ENCODE assay signal across 17 cellular contexts in the genomic region with DNA sequence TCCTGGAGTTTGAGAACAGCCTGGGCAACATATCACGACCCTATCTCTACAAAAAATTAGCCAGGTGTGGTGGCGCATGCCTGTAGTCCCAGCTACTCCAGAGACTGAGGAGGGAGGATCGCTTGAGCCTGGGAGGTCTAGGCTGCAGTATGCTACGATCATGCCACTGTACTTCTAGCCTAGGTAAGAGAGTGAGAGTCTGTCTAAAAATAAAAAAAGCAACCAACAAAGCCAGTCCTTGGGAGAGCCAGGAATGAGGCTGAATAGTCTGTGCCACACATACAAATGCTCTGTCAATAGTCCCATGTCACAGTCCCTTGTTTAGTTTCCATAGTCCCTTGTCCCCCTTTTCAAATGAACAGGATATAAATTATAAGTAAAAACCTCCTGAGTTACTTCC. TPM values are rescaled to one million over a fixed set of nuclear protein-coding genes. Genes with fewer than 3 reads are reported as not detected.
A peak's percentile ranks its signal among the peaks of the same experiment; 100 is the strongest.
DNase-seq lines count a peak whose midpoint lies in the region; ATAC-seq, FAIRE-seq and TF ChIP-seq lines count a peak whose summit lies in the region.
"Had no signal": no experiment of that assay in that cellular context is flagged by ENCODE, and none has a peak within 500 bp of the region (broad histone marks: within the 10 kb centered on the region; RNA-seq: fewer than 3 reads in every experiment).

No MANE protein-coding gene starts in this region.

- CTCF ChIA-PET in HCT116 (lab: Charles Lee) = no interaction called here
- CTCF ChIA-PET in HepG2 (lab: Yijun Ruan, JAX; ENCODE audit: low intra/inter-chr PET ratio, low total read pairs) = no interaction called here

- H3K4me3 ChIP-seq in HCT116 (replicated peaks in 1 of 2; ENCODE audit: low read depth in 1 of 2, low read length in 2 of 2) = no peak overlapping the region
- no peak overlapping the region for H3K4me3 ChIP-seq in HepG2 (replicated peaks in 1 of 3; ENCODE audit: insufficient read depth in 1 of 3, low read depth in 2 of 3, low read length in 3 of 3)
- H3K4me3 ChIP-seq in colonic mucosa = no peak overlapping the region
- H3K4me3 ChIP-seq in mesendoderm (ENCODE audit: low read length) = no peak overlapping the region
- H3K4me3 ChIP-seq: BLaER1 treated with 17β-estradiol and CSF1 and Interleukin-3, amounts not matched to agents 10 nM and 100 nM; GM23338 had no signal

- no peak overlapping the region for H3K4me3 Mint-ChIP-seq in endothelial cell (ENCODE audit: unreplicated experiment)
- H3K4me3 Mint-ChIP-seq: CD4-positive, CD25-positive, alpha-beta regulatory T cell; GM23338 had no signal

- H3K56ac ChIP-seq in mesendoderm (ENCODE audit: low read length) = no peak overlapping the region

- TF ChIP-seq POLR2A in HCT116 (IDR thresholded peaks at IDR 0.05; ENCODE audit: borderline replicate concordance, extremely low read depth, insufficient read depth, insufficient read length) = no peak
- no peak for TF ChIP-seq POLR2A in HepG2 (IDR thresholded peaks at IDR 0.05; ENCODE audit: insufficient read depth in 1 of 2, low read depth in 2 of 2, low read length in 2 of 2)

- TF ChIP-seq CTCF in HCT116 (IDR thresholded peaks at IDR 0.05 in 2 of 3, conservative IDR thresholded peaks at IDR 0.05 in 1 of 3; ENCODE audit: borderline replicate concordance in 1 of 3, insufficient read depth in 1 of 3, low read depth in 2 of 3, low read length in 2 of 3) = no peak
- no peak for TF ChIP-seq CTCF in endothelial cell (IDR thresholded peaks at IDR 0.05; ENCODE audit: unreplicated experiment)
- TF ChIP-seq CTCF in HepG2 (CRISPR knock-in tag; IDR thresholded peaks at IDR 0.05) = no peak
- no peak for TF ChIP-seq CTCF in colonic mucosa (IDR thresholded peaks at IDR 0.05)

- in situ Hi-C loops in HepG2 (cut with HindIII; ENCODE audit: extremely low pct_ligation_motif_present, low pct_unique_long_range_greater_than_20kb) = no loop called here

- H2BK15ac ChIP-seq in mesendoderm (replicated peaks; ENCODE audit: low read depth) = no peak overlapping the region

- no peak overlapping the region for H3K18ac ChIP-seq in mesendoderm (ENCODE audit: low read length)

- POLR2A ChIA-PET in HCT116 (lab: Charles Lee) (no interaction called here), HepG2 (lab: Yijun Ruan, JAX) (no interaction called here)

- H3K27ac ChIP-seq in HCT116 (ENCODE audit: low read depth, low read length) = no peak overlapping the region
- H3K27ac ChIP-seq in HepG2 (ENCODE audit: extremely low read length, insufficient read depth, low read length) = peak overlapping the region; percentile 30
- no peak overlapping the region for H3K27ac ChIP-seq in colonic mucosa
- H3K27ac ChIP-seq in mesendoderm (ENCODE audit: low read depth, low read length) = no peak overlapping the region
- H3K27ac ChIP-seq: BLaER1 treated with 17β-estradiol and CSF1 and Interleukin-3, amounts not matched to agents 10 nM and 100 nM had no signal

- H4K8ac ChIP-seq in mesendoderm (ENCODE audit: low read depth, low read length) = no peak overlapping the region

- peaks cover 9% of the 10 kb centered on the region for H3K27me3 Mint-ChIP-seq in endothelial cell (ENCODE audit: unreplicated experiment)

- H3K27me3 ChIP-seq in HCT116 (ENCODE audit: insufficient read depth, low read length) = no peaks in the 10 kb centered on the region
- H3K27me3 ChIP-seq in HepG2 (ENCODE audit: control insufficient read depth in 1 of 2, insufficient read depth in 2 of 2, low read length in 2 of 2) = no peaks in the 10 kb centered on the region
- no peaks in the 10 kb centered on the region for H3K27me3 ChIP-seq in colonic mucosa
- no peaks in the 10 kb centered on the region for H3K27me3 ChIP-seq in mesendoderm (ENCODE audit: insufficient read depth, low read length, poor library complexity)
- H3K27me3 ChIP-seq: BLaER1 treated with 17β-estradiol and CSF1 and Interleukin-3, amounts not matched to agents 10 nM and 100 nM had no signal

- no peak overlapping the region for H2BK5ac ChIP-seq in mesendoderm (ENCODE audit: low read length)

- H3K4ac ChIP-seq in mesendoderm (ENCODE audit: low read depth, low read length) = no peak overlapping the region

- FAIRE-seq in HepG2 (lab: Jason Lieb, UNC) = no peak

- H3K36me3 ChIP-seq in HCT116 (ENCODE audit: control insufficient read depth in 1 of 2, insufficient read depth in 2 of 2, low read length in 2 of 2) (no peaks in the 10 kb centered on the region; a peak in 1 of 4 replicates), HepG2 (replicated peaks in 1 of 2; ENCODE audit: control insufficient read depth in 1 of 2, insufficient read depth in 2 of 2, low read length in 2 of 2) (peaks cover 10 to 29% of the 10 kb centered on the region in 2 experiments; a peak in 4 of 5 replicates), colonic mucosa (no peaks in the 10 kb centered on the region), mesendoderm (ENCODE audit: control insufficient read depth, insufficient read depth, low read length) (no peaks in the 10 kb centered on the region)
- H3K36me3 ChIP-seq: BLaER1 treated with 17β-estradiol and CSF1 and Interleukin-3, amounts not matched to agents 10 nM and 100 nM had no signal

- TF ChIP-seq EP300 in HepG2 (IDR thresholded peaks at IDR 0.05; ENCODE audit: low read depth in 2 of 2, low read length in 2 of 2) (no peak), HepG2 (CRISPR knock-in tag; IDR thresholded peaks at IDR 0.05; ENCODE audit: borderline replicate concordance) (no peak)

- no peaks in the 10 kb centered on the region for H3K9me3 Mint-ChIP-seq in endothelial cell (ENCODE audit: unreplicated experiment)

- no TSS peak for BruUV-seq in HCT116 (replicated peaks; lab: Mats Ljungman, UMichigan)
- no TSS peak for BruUV-seq in HepG2 (replicated peaks; lab: Mats Ljungman, UMichigan)

- ATAC-seq in HCT116 (no peak), left ventricle myocardium superior (peak; percentile 84), HepG2 (peak; percentile 34), GM21825 (IDR thresholded peaks at IDR 0.05; ENCODE audit: unreplicated experiment) (no peak)
- ATAC-seq: GM23338 had no signal

- no peak overlapping the region for H3K23ac ChIP-seq in mesendoderm (ENCODE audit: low read length)

- H3K4me1 Mint-ChIP-seq in endothelial cell (ENCODE audit: unreplicated experiment) = peaks cover 14% of the 10 kb centered on the region
- H3K4me1 Mint-ChIP-seq: CD4-positive, CD25-positive, alpha-beta regulatory T cell had no signal

- H3K27ac Mint-ChIP-seq in endothelial cell (ENCODE audit: unreplicated experiment) = peak overlapping the region; percentile 5
- H3K27ac Mint-ChIP-seq: CD4-positive, CD25-positive, alpha-beta regulatory T cell; GM23338 had no signal

- H4K20me1 ChIP-seq in HCT116 (ENCODE audit: insufficient read depth) = no peaks in the 10 kb centered on the region
- H4K20me1 ChIP-seq in HepG2 (ENCODE audit: insufficient read depth, low read length) = peaks cover 35% of the 10 kb centered on the region; the same call in 1 of the 2 replicates
- H4K20me1 ChIP-seq: BLaER1 treated with 17β-estradiol and CSF1 and Interleukin-3, amounts not matched to agents 10 nM and 100 nM had no signal

- WGBS in HepG2 (ENCODE audit: low lambda C conversion rate) = 96% methylated on average over 4 of the region's 4 CpGs
- no CpG with 5 or more reads among the region's 4 CpGs for WGBS in mesendoderm (ENCODE audit: extremely low coverage, insufficient coverage, low lambda C conversion rate)

- DNase-seq in HCT116 (ENCODE audit: low read depth, low spot score) (no peak), endothelial cell (ENCODE audit: low spot score) (no peak), left ventricle myocardium superior (no peak), HepG2 (ENCODE audit: low spot score) (no peak), colonic mucosa (no peak), mesendoderm (no peak), RKO (ENCODE audit: low spot score) (no peak)
- DNase-seq: ACHN; CD4-positive, CD25-positive, alpha-beta regulatory T cell; DMS53; GF-D8; H7 had no signal

- no peak overlapping the region for H2AK5ac ChIP-seq in mesendoderm (ENCODE audit: low read length)

- RAD21 ChIA-PET in HCT116 (lab: Charles Lee; ENCODE audit: low non-redundant PET in 1 of 2, low total read pairs in 2 of 2, uncharacterized antibody in 2 of 2, unreplicated experiment in 2 of 2) = no interaction called here

- H3K79me2 ChIP-seq in HCT116 (ENCODE audit: insufficient read depth, low read length) (peaks cover 10% of the 10 kb centered on the region; the same call in 1 of the 2 replicates), HepG2 (ENCODE audit: insufficient read depth, low read length) (peaks cover 74% of the 10 kb centered on the region), mesendoderm (ENCODE audit: control insufficient read depth, insufficient read depth, low read length) (peaks cover 2% of the 10 kb centered on the region)

- H4K5ac ChIP-seq in mesendoderm (ENCODE audit: low read length) = no peak overlapping the region

- peaks cover 8% of the 10 kb centered on the region for H3K79me1 ChIP-seq in mesendoderm (ENCODE audit: low read length)

- peaks cover 0 to 16% of the 10 kb centered on the region in 2 experiments; a peak in 1 of 4 replicates for H3K4me1 ChIP-seq in HCT116 (ENCODE audit: control insufficient read depth in 1 of 2, insufficient read depth in 2 of 2, low read length in 2 of 2)
- H3K4me1 ChIP-seq in HepG2 (ENCODE audit: insufficient read depth, low read length) = peaks cover 49% of the 10 kb centered on the region
- H3K4me1 ChIP-seq in colonic mucosa = no peaks in the 10 kb centered on the region
- no peaks in the 10 kb centered on the region for H3K4me1 ChIP-seq in mesendoderm (ENCODE audit: control insufficient read depth, low read depth, low read length)
- H3K4me1 ChIP-seq: BLaER1 treated with 17β-estradiol and CSF1 and Interleukin-3, amounts not matched to agents 10 nM and 100 nM had no signal

- TF ChIP-seq RAD21 in HCT116 (IDR thresholded peaks at IDR 0.05; ENCODE audit: low read depth) = no peak
- TF ChIP-seq RAD21 in HepG2 (CRISPR knock-in tag; IDR thresholded peaks at IDR 0.05) = no peak

- no peaks in the 10 kb centered on the region for H3K9me3 ChIP-seq in HCT116 (ENCODE audit: control insufficient read depth in 1 of 2, insufficient read depth in 1 of 2, low read depth in 1 of 2, low read length in 2 of 2)
- no peaks in the 10 kb centered on the region for H3K9me3 ChIP-seq in HepG2 (ENCODE audit: low read length)
- no peaks in the 10 kb centered on the region for H3K9me3 ChIP-seq in colonic mucosa

- intact Hi-C loops in HCT116 (cut with micrococcal nuclease) (no loop called here), left ventricle myocardium superior (cut with micrococcal nuclease) (no loop called here), HepG2 (cut with micrococcal nuclease; ENCODE audit: unreplicated experiment) (no loop called here), colonic mucosa (cut with DNase I) (no loop called here)

- no peak overlapping the region for H3K9ac ChIP-seq in HCT116 (ENCODE audit: low read length)
- no peak overlapping the region for H3K9ac ChIP-seq in HepG2 (ENCODE audit: insufficient read depth, low read depth, low read length)
- H3K9ac ChIP-seq in colonic mucosa (ENCODE audit: low read depth in 2 of 2, low read length in 2 of 2) = no peak overlapping the region
- no peak overlapping the region for H3K9ac ChIP-seq in mesendoderm (ENCODE audit: low read length)
- H3K9ac ChIP-seq: BLaER1 treated with 17β-estradiol and CSF1 and Interleukin-3, amounts not matched to agents 10 nM and 100 nM had no signal

- peak overlapping the region; percentile 3; the same call in 1 of the 2 replicates for H3K4me2 ChIP-seq in HCT116 (ENCODE audit: low read length)
- H3K4me2 ChIP-seq in HepG2 (ENCODE audit: low read depth, low read length) = no peak overlapping the region
- no peak overlapping the region for H3K4me2 ChIP-seq in mesendoderm (ENCODE audit: low read length)
- H3K4me2 ChIP-seq: BLaER1 treated with 17β-estradiol and CSF1 and Interleukin-3, amounts not matched to agents 10 nM and 100 nM; GM23338 had no signal

- peaks cover 26% of the 10 kb centered on the region for H3K36me3 Mint-ChIP-seq in endothelial cell (ENCODE audit: low read depth, unreplicated experiment)
- H3K36me3 Mint-ChIP-seq: CD4-positive, CD25-positive, alpha-beta regulatory T cell had no signal

- H2AFZ ChIP-seq in HCT116 (ENCODE audit: low read depth, low read length, poor library complexity, severe bottlenecking) = no peak overlapping the region
- H2AFZ ChIP-seq in HepG2 (ENCODE audit: low read length) = no peak overlapping the region
- H2AFZ ChIP-seq: GM23338 had no signal

- H2BK120ac ChIP-seq in mesendoderm (ENCODE audit: low read depth, low read length) = no peak overlapping the region

- H3K9me2 ChIP-seq in HCT116 (ENCODE audit: insufficient read depth) = no peaks in the 10 kb centered on the region

RNA-seq across cellular contexts. Expression of a gene that starts 19.3 kb away (rescaled TPM):
- not detected for total RNA-seq in HCT116 (2021; ENCODE audit: unreplicated experiment)
- 0.08 TPM in 1 of 2 replicates, not detected in the other for polyA plus RNA-seq in HCT116 (2012)
- total RNA-seq in endothelial cell (ENCODE audit: unreplicated experiment) = not detected
- total RNA-seq in left ventricle myocardium superior = not detected
- total RNA-seq in HepG2 (2016; rRNA removed; fragmentation: Illumina TruSeq; extraction: Trizol) = not detected in 2 replicates
- total RNA-seq in HepG2 (2016; cell fraction: cytosol; rRNA removed; fragmentation: Illumina TruSeq; extraction: Trizol; ENCODE audit: low read depth) = not detected in 2 replicates
- not detected in 2 replicates for total RNA-seq in HepG2 (2016; cell fraction: insoluble cytoplasmic fraction; rRNA removed; fragmentation: Illumina TruSeq; extraction: Trizol)
- not detected in 2 replicates for total RNA-seq in HepG2 (2016; cell fraction: membrane; rRNA removed; fragmentation: Illumina TruSeq; extraction: Trizol)
- not detected in 2 replicates for total RNA-seq in HepG2 (2016; cell fraction: nucleus; rRNA removed; fragmentation: Illumina TruSeq; extraction: Trizol)
- polyA plus RNA-seq in HepG2 (2011; rRNA removed) = not detected in 2 replicates
- polyA plus RNA-seq in HepG2 (2011; cell fraction: cytosol; rRNA removed) = not detected in 2 replicates
- not detected in 2 replicates for polyA plus RNA-seq in HepG2 (2011; cell fraction: nucleus; rRNA removed)
- polyA plus RNA-seq in HepG2 (2012) = 0.34 TPM in 1 of 2 replicates, not detected in the other
- not detected in 2 replicates for polyA plus RNA-seq in HepG2 (2016; cell fraction: cytosol; fragmentation: Illumina TruSeq; extraction: Trizol; ENCODE audit: low read depth)
- not detected in 2 replicates for polyA plus RNA-seq in HepG2 (2016; cell fraction: insoluble cytoplasmic fraction; fragmentation: Illumina TruSeq; extraction: Trizol; ENCODE audit: low read depth)
- not detected in 2 replicates for polyA plus RNA-seq in HepG2 (2016; cell fraction: membrane; fragmentation: Illumina TruSeq; extraction: Trizol; ENCODE audit: low read depth)
- polyA plus RNA-seq in HepG2 (2016; cell fraction: nucleus; fragmentation: Illumina TruSeq; extraction: Trizol; ENCODE audit: insufficient read depth, low read depth) = not detected in 2 replicates
- not detected in 2 replicates for polyA minus RNA-seq in HepG2 (2011; rRNA and poly(A)+ RNA removed; ENCODE audit: low replicate concordance)
- not detected in 2 replicates for polyA minus RNA-seq in HepG2 (2011; cell fraction: cytosol; rRNA and poly(A)+ RNA removed)
- polyA minus RNA-seq in HepG2 (2011; cell fraction: nucleus; rRNA and poly(A)+ RNA removed) = not detected in 2 replicates
- not detected for total RNA-seq in colonic mucosa
- polyA plus RNA-seq in mesendoderm (2013, experiment 1 of 2) = not detected
- polyA plus RNA-seq in mesendoderm (2013, experiment 2 of 2) = not detected
- total RNA-seq: A172; CD4-positive, CD25-positive, alpha-beta regulatory T cell; GM23338; H7; HT-29 had no signal
- polyA plus RNA-seq: CD4-positive, CD25-positive, alpha-beta regulatory T cell had no signal

Comparison
In these comparisons a context has a peak if more than half of its experiments do, and no peak if none do; other contexts are left out.
1. ATAC-seq: peak in left ventricle myocardium superior (single experiment) and HepG2 (single experiment); none in HCT116 (single experiment) and GM21825 (single experiment).